In the genomic region with DNA sequence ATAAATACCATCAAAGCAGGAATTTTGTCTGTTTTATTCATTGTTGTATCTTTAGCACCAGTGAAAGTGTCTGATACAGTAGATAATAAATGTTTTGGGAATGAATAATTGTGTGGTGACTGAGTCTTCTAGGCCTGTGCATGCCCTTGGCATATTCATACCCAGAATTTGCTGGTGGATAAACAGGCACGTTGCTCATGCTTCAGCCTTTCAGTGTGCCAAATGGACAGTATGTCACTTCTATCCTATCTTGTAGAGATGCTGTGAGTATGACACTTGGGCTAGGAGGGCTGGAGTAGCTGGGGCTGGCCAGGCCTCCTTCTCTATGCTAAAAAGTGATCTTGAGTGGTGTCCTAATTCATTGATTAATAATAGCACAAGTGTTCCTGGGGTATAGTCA, we compare ENCODE assay signal across 20 cellular contexts.
"Had no signal": no experiment of that assay in that cellular context is flagged by ENCODE, and none has a peak within 500 bp of the region (broad histone marks: within the 10 kb centered on the region; RNA-seq: fewer than 3 reads in every experiment).

No MANE protein-coding gene starts in this region.

- H3K36me3 ChIP-seq: ascending aorta, cardiac muscle cell, gastroesophageal sphincter, tibial nerve had no signal

- H3K4me3 Mint-ChIP-seq: activated naive CD4-positive, alpha-beta T cell treated with anti-CD3 and anti-CD28 coated beads, Interleukin-2, amount 10 ng/mL, durations not matched to agents 7 days and 5 days; activated naive CD8-positive, alpha-beta T cell treated with anti-CD3 and anti-CD28 coated beads, Interleukin-2, amount 50 U/mL, for 24 hours; nephron progenitor cell had no signal

- DNase-seq: activated CD4-positive, CD25-positive, alpha-beta regulatory T cell treated with anti-CD3 and anti-CD28 coated beads, Interleukin-2, amount 50 U/mL, for 72 hours; activated CD8-positive, alpha-beta memory T cell treated with anti-CD3 and anti-CD28 coated beads for 24 hours; activated CD8-positive, alpha-beta memory T cell treated with anti-CD3 and anti-CD28 coated beads, Interleukin-2, amount 50 U/mL, for 48 hours; activated effector memory CD4-positive, alpha-beta T cell treated with Interleukin-2 at 50 U/mL for 16 hours; activated naive CD4-positive, alpha-beta T cell treated with anti-CD3 and anti-CD28 coated beads, Interleukin-2, amount 10 ng/mL, durations not matched to agents 7 days and 5 days; activated naive CD8-positive, alpha-beta T cell treated with anti-CD3 and anti-CD28 coated beads, Interleukin-2, amount 50 U/mL, for 24 hours; activated T-cell treated with anti-CD3 and anti-CD28 coated beads, Interleukin-2, amount 50 U/mL, for 48 hours; erythroblast; islet precursor cell; midbrain; nephron progenitor cell; retina; stimulated activated CD4-positive, alpha-beta T cell treated with anti-CD3 and anti-CD28 coated beads, Interleukin-2, amount 100 ng/mL, for 24 hours; stimulated activated naive CD8-positive, alpha-beta T cell treated with anti-CD3 and anti-CD28 coated beads, Interleukin-15, Interleukin-2, amounts not matched to agents 100 U/mL and 50 U/mL, for 24 hours; T-helper 1 cell; T1000 had no signal

- H3K9me3 Mint-ChIP-seq: activated naive CD4-positive, alpha-beta T cell treated with anti-CD3 and anti-CD28 coated beads, Interleukin-2, amount 10 ng/mL, durations not matched to agents 7 days and 5 days had no signal

- H3K36me3 Mint-ChIP-seq: activated naive CD4-positive, alpha-beta T cell treated with anti-CD3 and anti-CD28 coated beads, Interleukin-2, amount 10 ng/mL, durations not matched to agents 7 days and 5 days had no signal

- H3K27ac Mint-ChIP-seq: activated naive CD4-positive, alpha-beta T cell treated with anti-CD3 and anti-CD28 coated beads, Interleukin-2, amount 10 ng/mL, durations not matched to agents 7 days and 5 days; activated naive CD8-positive, alpha-beta T cell treated with anti-CD3 and anti-CD28 coated beads, Interleukin-2, amount 50 U/mL, for 24 hours; nephron progenitor cell had no signal

- H3K27me3 ChIP-seq: ascending aorta, cardiac muscle cell, gastroesophageal sphincter, tibial nerve had no signal

- ATAC-seq: activated naive CD8-positive, alpha-beta T cell treated with anti-CD3 and anti-CD28 coated beads, Interleukin-2, amount 50 U/mL, for 24 hours; gastroesophageal sphincter; stimulated activated naive CD8-positive, alpha-beta T cell treated with anti-CD3 and anti-CD28 coated beads, Interleukin-15, Interleukin-2, amounts not matched to agents 100 U/mL and 50 U/mL, for 24 hours had no signal

- H3K4me1 Mint-ChIP-seq: activated naive CD4-positive, alpha-beta T cell treated with anti-CD3 and anti-CD28 coated beads, Interleukin-2, amount 10 ng/mL, durations not matched to agents 7 days and 5 days; activated naive CD8-positive, alpha-beta T cell treated with anti-CD3 and anti-CD28 coated beads, Interleukin-2, amount 50 U/mL, for 24 hours; nephron progenitor cell had no signal

- H3K27me3 Mint-ChIP-seq: activated naive CD4-positive, alpha-beta T cell treated with anti-CD3 and anti-CD28 coated beads, Interleukin-2, amount 10 ng/mL, durations not matched to agents 7 days and 5 days; activated naive CD8-positive, alpha-beta T cell treated with anti-CD3 and anti-CD28 coated beads, Interleukin-2, amount 50 U/mL, for 24 hours had no signal

- H3K4me3 ChIP-seq: ascending aorta, cardiac muscle cell, gastroesophageal sphincter, tibial nerve had no signal

- H3K27ac ChIP-seq: ascending aorta, cardiac muscle cell, gastroesophageal sphincter, tibial nerve had no signal

- H3K4me1 ChIP-seq: ascending aorta, gastroesophageal sphincter, tibial nerve had no signal
